In genomic region chr2:189880429-189880828, GRCh38 we compare ENCODE assay signal across 20 cellular contexts.
"Had no signal": no experiment of that assay in that cellular context is flagged by ENCODE, and none has a peak within 500 bp of the region (broad histone marks: within the 10 kb centered on the region; RNA-seq: fewer than 3 reads in every experiment).

No MANE protein-coding gene starts in this region.

- H3K27ac Mint-ChIP-seq: effector memory CD8-positive, alpha-beta T cell had no signal

- H3K36me3 ChIP-seq: ovary, thoracic aorta, transverse colon had no signal

- H3K4me2 ChIP-seq: smooth muscle cell had no signal

- H3K27me3 Mint-ChIP-seq: central memory CD8-positive, alpha-beta T cell had no signal

- H3K4me3 Mint-ChIP-seq: central memory CD8-positive, alpha-beta T cell; effector memory CD8-positive, alpha-beta T cell; naive thymus-derived CD8-positive, alpha-beta T cell; neural crest cell had no signal

- DNase-seq: cortex of kidney; effector memory CD8-positive, alpha-beta T cell; erythroblast; foreskin keratinocyte; kidney; left cardiac atrium; mucosa of descending colon; naive thymus-derived CD8-positive, alpha-beta T cell; nucleus accumbens; ovary; right cardiac atrium; stimulated activated CD4-positive, alpha-beta T cell treated with anti-CD3 and anti-CD28 coated beads, Interleukin-4, amount 100 ng/mL, for 4 hours; stimulated activated naive CD4-positive, alpha-beta T cell; stomach; substantia nigra; transverse colon had no signal

- H3K9me3 Mint-ChIP-seq: central memory CD8-positive, alpha-beta T cell; effector memory CD8-positive, alpha-beta T cell; neural crest cell had no signal

- H3K27me3 ChIP-seq: foreskin keratinocyte, ovary, stomach, transverse colon had no signal

- H3K4me3 ChIP-seq: mucosa of descending colon, ovary, smooth muscle cell, stomach, thoracic aorta, transverse colon had no signal

- ATAC-seq: effector memory CD8-positive, alpha-beta T cell; foreskin keratinocyte; left cardiac atrium; mucosa of descending colon; naive thymus-derived CD8-positive, alpha-beta T cell; right cardiac atrium had no signal

- H3K9me3 ChIP-seq: mucosa of descending colon, ovary, stomach, thoracic aorta, transverse colon had no signal

- H3K4me1 ChIP-seq: foreskin keratinocyte, transverse colon had no signal

- FAIRE-seq: kidney had no signal

- H3K27ac ChIP-seq: foreskin keratinocyte, ovary, stomach, thoracic aorta, transverse colon had no signal

- H3K4me1 Mint-ChIP-seq: central memory CD8-positive, alpha-beta T cell; neural crest cell had no signal
